Comparison of ENCODE assay signal across 2 cellular contexts in the genomic region with DNA sequence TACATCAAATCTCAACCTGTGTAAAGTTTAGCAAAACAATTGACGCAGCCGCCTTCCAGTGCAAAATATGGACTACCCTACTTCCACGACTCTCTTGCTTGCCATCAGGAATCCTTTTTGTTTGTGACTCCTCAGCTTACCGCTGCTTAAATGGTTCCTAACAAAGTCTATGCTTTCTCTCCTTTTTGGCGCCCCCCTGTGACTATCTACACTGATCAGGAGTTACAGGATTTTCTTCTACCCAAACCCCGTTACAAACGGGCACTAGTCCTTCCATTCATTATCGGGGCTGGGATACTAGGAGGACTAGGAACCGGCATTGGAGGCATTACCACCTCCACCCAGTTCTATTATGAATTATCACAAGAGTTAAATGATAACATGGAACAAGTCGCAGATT.
TF ChIP-seq lines count a peak whose summit lies in the region.

No MANE protein-coding gene starts in this region.

TF ChIP-seq in K562, 482 proteins besides CTCF, POLR2A, EP300 and RAD21 (continued from another document):
- TF ChIP-seq, protein P1, sequence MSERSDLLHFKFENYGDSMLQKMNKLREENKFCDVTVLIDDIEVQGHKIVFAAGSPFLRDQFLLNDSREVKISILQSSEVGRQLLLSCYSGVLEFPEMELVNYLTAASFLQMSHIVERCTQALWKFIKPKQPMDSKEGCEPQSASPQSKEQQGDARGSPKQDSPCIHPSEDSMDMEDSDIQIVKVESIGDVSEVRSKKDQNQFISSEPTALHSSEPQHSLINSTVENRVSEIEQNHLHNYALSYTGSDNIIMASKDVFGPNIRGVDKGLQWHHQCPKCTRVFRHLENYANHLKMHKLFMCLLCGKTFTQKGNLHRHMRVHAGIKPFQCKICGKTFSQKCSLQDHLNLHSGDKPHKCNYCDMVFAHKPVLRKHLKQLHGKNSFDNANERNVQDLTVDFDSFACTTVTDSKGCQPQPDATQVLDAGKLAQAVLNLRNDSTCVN (CRISPR knock-in tag; IDR thresholded peaks at IDR 0.05) = no peak
- TF ChIP-seq TBP (optimal IDR thresholded peaks at IDR 0.05; ENCODE audit: low read depth, low read length) (no peak), TGIF2 (CRISPR knock-in tag; IDR thresholded peaks at IDR 0.05) (no peak), ZNF316 (IDR thresholded peaks at IDR 0.05) (no peak), NELFE (IDR thresholded peaks at IDR 0.05; ENCODE audit: insufficient read depth, insufficient read length) (no peak), ILK (tag; IDR thresholded peaks at IDR 0.05; ENCODE audit: borderline replicate concordance, low read depth) (no peak), RB1 (IDR thresholded peaks at IDR 0.05; ENCODE audit: low read depth) (no peak), STAT5B (CRISPR knock-in tag; IDR thresholded peaks at IDR 0.05) (no peak)
- TF ChIP-seq, protein P2, sequence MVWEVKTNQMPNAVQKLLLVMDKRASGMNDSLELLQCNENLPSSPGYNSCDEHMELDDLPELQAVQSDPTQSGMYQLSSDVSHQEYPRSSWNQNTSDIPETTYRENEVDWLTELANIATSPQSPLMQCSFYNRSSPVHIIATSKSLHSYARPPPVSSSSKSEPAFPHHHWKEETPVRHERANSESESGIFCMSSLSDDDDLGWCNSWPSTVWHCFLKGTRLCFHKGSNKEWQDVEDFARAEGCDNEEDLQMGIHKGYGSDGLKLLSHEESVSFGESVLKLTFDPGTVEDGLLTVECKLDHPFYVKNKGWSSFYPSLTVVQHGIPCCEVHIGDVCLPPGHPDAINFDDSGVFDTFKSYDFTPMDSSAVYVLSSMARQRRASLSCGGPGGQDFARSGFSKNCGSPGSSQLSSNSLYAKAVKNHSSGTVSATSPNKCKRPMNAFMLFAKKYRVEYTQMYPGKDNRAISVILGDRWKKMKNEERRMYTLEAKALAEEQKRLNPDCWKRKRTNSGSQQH (CRISPR knock-in tag; IDR thresholded peaks at IDR 0.05) = no peak
- TF ChIP-seq, protein P3, sequence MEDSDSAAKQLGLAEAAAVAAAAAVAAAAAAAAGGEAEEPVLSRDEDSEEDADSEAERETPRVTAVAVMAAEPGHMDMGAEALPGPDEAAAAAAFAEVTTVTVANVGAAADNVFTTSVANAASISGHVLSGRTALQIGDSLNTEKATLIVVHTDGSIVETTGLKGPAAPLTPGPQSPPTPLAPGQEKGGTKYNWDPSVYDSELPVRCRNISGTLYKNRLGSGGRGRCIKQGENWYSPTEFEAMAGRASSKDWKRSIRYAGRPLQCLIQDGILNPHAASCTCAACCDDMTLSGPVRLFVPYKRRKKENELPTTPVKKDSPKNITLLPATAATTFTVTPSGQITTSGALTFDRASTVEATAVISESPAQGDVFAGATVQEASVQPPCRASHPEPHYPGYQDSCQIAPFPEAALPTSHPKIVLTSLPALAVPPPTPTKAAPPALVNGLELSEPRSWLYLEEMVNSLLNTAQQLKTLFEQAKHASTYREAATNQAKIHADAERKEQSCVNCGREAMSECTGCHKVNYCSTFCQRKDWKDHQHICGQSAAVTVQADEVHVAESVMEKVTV (CRISPR knock-in tag; IDR thresholded peaks at IDR 0.05) = no peak

TF ChIP-seq in SK-N-SH, 30 proteins besides CTCF, POLR2A, EP300 and RAD21 (continued from another document):
- TF ChIP-seq, protein P4, sequence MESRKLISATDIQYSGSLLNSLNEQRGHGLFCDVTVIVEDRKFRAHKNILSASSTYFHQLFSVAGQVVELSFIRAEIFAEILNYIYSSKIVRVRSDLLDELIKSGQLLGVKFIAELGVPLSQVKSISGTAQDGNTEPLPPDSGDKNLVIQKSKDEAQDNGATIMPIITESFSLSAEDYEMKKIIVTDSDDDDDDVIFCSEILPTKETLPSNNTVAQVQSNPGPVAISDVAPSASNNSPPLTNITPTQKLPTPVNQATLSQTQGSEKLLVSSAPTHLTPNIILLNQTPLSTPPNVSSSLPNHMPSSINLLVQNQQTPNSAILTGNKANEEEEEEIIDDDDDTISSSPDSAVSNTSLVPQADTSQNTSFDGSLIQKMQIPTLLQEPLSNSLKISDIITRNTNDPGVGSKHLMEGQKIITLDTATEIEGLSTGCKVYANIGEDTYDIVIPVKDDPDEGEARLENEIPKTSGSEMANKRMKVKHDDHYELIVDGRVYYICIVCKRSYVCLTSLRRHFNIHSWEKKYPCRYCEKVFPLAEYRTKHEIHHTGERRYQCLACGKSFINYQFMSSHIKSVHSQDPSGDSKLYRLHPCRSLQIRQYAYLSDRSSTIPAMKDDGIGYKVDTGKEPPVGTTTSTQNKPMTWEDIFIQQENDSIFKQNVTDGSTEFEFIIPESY (IDR thresholded peaks at IDR 0.05; ENCODE audit: borderline replicate concordance, low read depth) = no peak
- TF ChIP-seq MEF2A (IDR thresholded peaks at IDR 0.05; ENCODE audit: borderline replicate concordance, low read depth) (no peak), TCF12 (IDR thresholded peaks at IDR 0.05) (no peak), YY1 (IDR thresholded peaks at IDR 0.05; ENCODE audit: low read depth) (no peak), ELF1 (IDR thresholded peaks at IDR 0.05) (no peak), CHD2 (IDR thresholded peaks at IDR 0.05; ENCODE audit: low read length, partially characterized antibody) (no peak), TAF1 (IDR thresholded peaks at IDR 0.05; ENCODE audit: borderline replicate concordance, low read depth, low read length) (no peak), MXI1 (IDR thresholded peaks at IDR 0.05; ENCODE audit: low read depth, low read length) (no peak), SIN3A (IDR thresholded peaks at IDR 0.05; ENCODE audit: borderline replicate concordance, low read depth, low read length) (no peak), RCOR1 (IDR thresholded peaks at IDR 0.05; ENCODE audit: low read length) (no peak)
TF ChIP-seq in SK-N-SH: peak in this region for 0.
